ENCODE assay signal across 8 cellular contexts in the genomic region with DNA sequence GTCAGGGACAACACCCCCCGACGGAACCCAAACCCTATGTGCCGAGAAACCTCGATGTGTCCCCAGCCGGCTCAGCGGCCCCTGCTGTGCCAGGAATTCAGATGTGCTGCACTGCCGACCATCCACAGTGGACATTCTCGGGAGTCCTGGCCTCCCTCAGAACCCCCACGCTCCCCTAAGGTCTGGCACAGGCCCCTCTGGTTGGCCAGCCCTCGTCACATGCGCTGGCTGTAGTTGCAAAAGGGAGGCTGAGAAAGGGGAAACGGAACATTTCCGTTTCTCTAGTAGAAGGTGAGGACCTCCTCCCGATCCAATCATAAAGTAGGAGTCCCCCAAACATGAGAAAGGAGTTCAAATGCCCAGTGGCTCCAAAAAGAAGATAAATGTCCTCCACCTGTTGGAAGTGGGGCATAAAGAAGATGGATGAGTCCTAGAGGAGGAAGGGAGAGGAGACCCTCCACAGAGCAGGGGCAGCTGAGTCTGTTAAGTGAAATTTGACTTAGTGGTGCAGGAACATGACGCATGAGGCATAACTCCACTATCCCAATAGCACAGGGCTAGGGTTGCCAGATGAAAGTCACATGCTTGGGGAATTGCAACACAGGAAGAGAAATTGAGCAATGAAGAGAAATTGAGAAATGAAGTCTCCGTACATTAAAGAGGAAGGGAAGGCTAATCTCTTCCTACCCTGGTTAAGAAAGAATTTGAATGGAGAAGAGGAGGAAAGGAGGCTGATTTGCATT. TPM values are rescaled to one million over a fixed set of nuclear protein-coding genes. Genes with fewer than 3 reads are reported as not detected.
DNase-seq lines count a peak whose midpoint lies in the region; ATAC-seq and TF ChIP-seq lines count a peak whose summit lies in the region.

No MANE protein-coding gene starts in this region.

- H3K27me3 ChIP-seq in osteoblast (ENCODE audit: insufficient read depth, low read length), result peaks cover 4% of the 10 kb centered on the region

- no peaks in the 10 kb centered on the region for H3K79me2 ChIP-seq in osteoblast (ENCODE audit: insufficient read depth, low read length)

- H3K4me1 ChIP-seq in osteoblast (ENCODE audit: insufficient read depth, low read length), result peaks cover 32% of the 10 kb centered on the region

- ATAC-seq in GM21367 (IDR thresholded peaks at IDR 0.05; ENCODE audit: unreplicated experiment), result no peak
- ATAC-seq in GM19463 (IDR thresholded peaks at IDR 0.05; ENCODE audit: unreplicated experiment), result no peak

- peak overlapping the region; percentile 66 for H3K4me3 ChIP-seq in osteoblast (ENCODE audit: insufficient read depth, low read length)

- DNase-seq in ELF-1 (ENCODE audit: low read depth, low spot score) (peak; percentile 22), SIG-M5 (lab: John Stamatoyannopoulos, UW) (peak; percentile 96), fibroblast of the conjunctiva (ENCODE audit: low read depth) (peak; percentile 95), osteoblast (ENCODE audit: insufficient read length, low spot score, missing footprints) (peak; percentile 92), GDM1 (lab: John Stamatoyannopoulos, UW) (no peak)
- no peak for DNase-seq in effector CD8-positive, alpha-beta T cell (lab: John Stamatoyannopoulos, UW)

- H2AFZ ChIP-seq in osteoblast (ENCODE audit: low read length), result peak overlapping the region; percentile 91

- H4K20me1 ChIP-seq in osteoblast (ENCODE audit: insufficient read depth, low read length), result no peaks in the 10 kb centered on the region

- H3K4me2 ChIP-seq in osteoblast (ENCODE audit: insufficient read depth, low read length), result peak overlapping the region; percentile 99

- TF ChIP-seq CTCF in osteoblast (IDR thresholded peaks at IDR 0.05; ENCODE audit: extremely low read depth, low read depth, low read length), result no peak

- H3K36me3 ChIP-seq in osteoblast (ENCODE audit: insufficient read depth, low read length), result no peaks in the 10 kb centered on the region

- H3K27ac ChIP-seq in osteoblast (ENCODE audit: low read depth, low read length), result peak overlapping the region; percentile 92

- H3K9me3 ChIP-seq in osteoblast (ENCODE audit: low read depth, low read length), result no peaks in the 10 kb centered on the region

RNA-seq across cellular contexts. Expression of gene WSB1, which starts 49.3 kb away (rescaled TPM):
- 158 and 177 TPM in 2 replicates for total RNA-seq in osteoblast

Comparison
In these comparisons a context has a peak if more than half of its experiments do, and no peak if none do; other contexts are left out.
1. DNase-seq: peak in ELF-1 (single experiment), SIG-M5 (single experiment), fibroblast of the conjunctiva (single experiment) and osteoblast (single experiment); none in effector CD8-positive, alpha-beta T cell (single experiment) and GDM1 (single experiment).